Comparison of ENCODE assay signal across 9 cellular contexts in the genomic region with DNA sequence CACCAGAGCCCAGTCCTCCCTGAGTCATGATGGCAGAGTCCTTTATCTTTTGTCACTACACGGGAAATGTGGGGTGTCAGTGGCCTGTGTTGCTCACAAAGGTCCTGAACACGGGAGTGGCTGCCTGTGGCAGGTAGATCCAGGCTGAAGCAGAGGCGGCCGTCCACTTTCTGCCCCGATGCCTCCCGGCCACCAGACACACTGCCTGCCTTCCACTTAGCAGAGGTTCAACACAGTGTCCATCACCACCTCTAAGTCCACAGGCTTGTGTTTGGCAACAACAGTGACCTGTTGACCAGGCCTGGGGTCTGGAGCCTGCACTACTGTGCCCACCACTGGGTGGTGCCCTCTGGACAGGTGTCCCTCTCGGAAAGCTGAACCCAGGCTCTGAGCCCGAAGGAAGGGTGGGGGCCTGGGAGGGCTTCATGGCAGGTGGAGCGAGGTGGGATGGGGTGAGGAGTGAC. TPM values are rescaled to one million over a fixed set of nuclear protein-coding genes. Genes with fewer than 3 reads are reported as not detected.
DNase-seq lines count a peak whose midpoint lies in the region; ATAC-seq and TF ChIP-seq lines count a peak whose summit lies in the region.
"Had no signal": no experiment of that assay in that cellular context is flagged by ENCODE, and none has a peak within 500 bp of the region (broad histone marks: within the 10 kb centered on the region; RNA-seq: fewer than 3 reads in every experiment).

No MANE protein-coding gene starts in this region.

- TF ChIP-seq POLR2A in spleen (IDR thresholded peaks at IDR 0.05) = no peak

- TF ChIP-seq CTCF in Loucy (conservative IDR thresholded peaks at IDR 0.05; ENCODE audit: low read length) (peak; percentile 57), dorsolateral prefrontal cortex (IDR thresholded peaks at IDR 0.05 in 54 of 56, conservative IDR thresholded peaks at IDR 0.05 in 2 of 56; ENCODE audit: low read depth in 1 of 56, partially characterized antibody in 56 of 56) (peak in 47 of 56 donors; percentile 12 to 60 (median 39)), mucosa of descending colon (IDR thresholded peaks at IDR 0.05) (no peak), spleen (IDR thresholded peaks at IDR 0.05 in 8 of 11, conservative IDR thresholded peaks at IDR 0.05 in 3 of 11) (peak in 2 of 11 experiments; percentile 12 to 14)

- intact Hi-C loops in dorsolateral prefrontal cortex (cut with DNase I) = loop anchor here (5.0 to 10.0 kb wide), 3 partner anchors 102 to 350 kb away; no protein-coding TSS in a partner anchor
- intact Hi-C loops in mucosa of descending colon (cut with DNase I, micrococcal nuclease) = no loop called here
- intact Hi-C loops in spleen (cut with DNase I; ENCODE audit: low total_unique reads) = no loop called here

- no peaks in the 10 kb centered on the region for H3K9me3 ChIP-seq in Loucy (ENCODE audit: insufficient read depth, low read depth, low read length)
- no peaks in the 10 kb centered on the region for H3K9me3 ChIP-seq in mucosa of descending colon
- no peaks in the 10 kb centered on the region for H3K9me3 ChIP-seq in spleen

- ATAC-seq in mucosa of descending colon (peak; percentile 8), HG02852 (IDR thresholded peaks at IDR 0.05; ENCODE audit: unreplicated experiment) (no peak)

- H3K36me3 ChIP-seq in Loucy (ENCODE audit: insufficient read depth, low read length) (no peaks in the 10 kb centered on the region), mucosa of descending colon (ENCODE audit: low read depth) (no peaks in the 10 kb centered on the region), spleen (no peaks in the 10 kb centered on the region)

- no peak overlapping the region for H2AFZ ChIP-seq in Loucy (ENCODE audit: low read length)

- H3K4me3 ChIP-seq in Loucy (ENCODE audit: low read length, poor library complexity, severe bottlenecking) (no peak overlapping the region), dorsolateral prefrontal cortex (no peak overlapping the region), mucosa of descending colon (no peak overlapping the region), spleen (no peak overlapping the region)

- H3K4me2 ChIP-seq in Loucy (ENCODE audit: low read depth, low read length, poor library complexity, severe bottlenecking) = no peak overlapping the region

- no peaks in the 10 kb centered on the region for H3K79me2 ChIP-seq in Loucy (ENCODE audit: insufficient read depth, low read length)

- no peaks in the 10 kb centered on the region for H3K27me3 ChIP-seq in Loucy (ENCODE audit: insufficient read depth, low read length, poor library complexity, severe bottlenecking)
- H3K27me3 ChIP-seq in dorsolateral prefrontal cortex = no peaks in the 10 kb centered on the region
- peaks cover 0 to 20% (median 0%) of the 10 kb centered on the region in 7 donors for H3K27me3 ChIP-seq in spleen (replicated peaks in 1 of 7)

- no peaks in the 10 kb centered on the region for H4K20me1 ChIP-seq in Loucy (ENCODE audit: insufficient read depth, low read length, poor library complexity, severe bottlenecking)

- no peaks in the 10 kb centered on the region for H3K9me2 ChIP-seq in Loucy (replicated peaks; ENCODE audit: low read depth, low read length)

- no peak overlapping the region for H3K27ac ChIP-seq in dorsolateral prefrontal cortex
- no peak overlapping the region for H3K27ac ChIP-seq in spleen
- H3K27ac ChIP-seq: RWPE1 had no signal

- H3K4me1 ChIP-seq in Loucy (ENCODE audit: insufficient read depth, low read length, poor library complexity, severe bottlenecking) = no peaks in the 10 kb centered on the region
- H3K4me1 ChIP-seq in mucosa of descending colon (ENCODE audit: low read depth) = no peaks in the 10 kb centered on the region
- peaks cover 0 to 18% (median 2%) of the 10 kb centered on the region in 6 donors for H3K4me1 ChIP-seq in spleen

- DNase-seq in GM03348 (ENCODE audit: low spot score) (peak; percentile 4), dorsolateral prefrontal cortex (peak in 1 of 10 donors; percentile 46), mucosa of descending colon (no peak), spleen (no peak)
- DNase-seq in stimulated activated CD4-positive, alpha-beta T cell treated with anti-CD3 and anti-CD28 coated beads, Interleukin-2, amount 100 ng/mL, for 24 hours = no peak
- no peak for DNase-seq in activated CD4-positive, alpha-beta T cell treated with anti-CD3 and anti-CD28 coated beads for 4 hours

- H3F3A ChIP-seq in Loucy (ENCODE audit: low read depth) = no peaks in the 10 kb centered on the region

- WGBS in spleen, 5 donors = 66 to 83% (median 72%) methylated on average over 9 of the region's 9 CpGs

- no peak overlapping the region for H3K9ac ChIP-seq in Loucy (ENCODE audit: low read depth, low read length, poor library complexity, severe bottlenecking)

RNA-seq across cellular contexts. Expression of gene CAMK2B, which starts 49.9 kb away (rescaled TPM):
- total RNA-seq in dorsolateral prefrontal cortex (100 to 1,000 TPM; 111 to 469 (median 313) TPM), mucosa of descending colon (1 to 10 TPM in 1 of 3 donors, under 1 TPM in 2; 0.35 to 2.2 (median 0.87) TPM), spleen (1 to 10 TPM in 1 of 7 donors, under 1 TPM in 4, not detected in 2; 0.20 to 2.9 (median 0.29) TPM)
- polyA plus RNA-seq in spleen = 1 to 10 TPM in 1 of 3 donors, under 1 TPM in 2; 0.57 to 1.1 (median 0.65) TPM

Comparison
In these comparisons a context has a peak if more than half of its experiments do, and no peak if none do; other contexts are left out.
1. RNA of gene CAMK2B, which starts 49.9 kb away (total RNA-seq): 111 to 469 TPM in dorsolateral prefrontal cortex; 0.35 to 2.2 TPM in mucosa of descending colon and 0.20 to 2.9 TPM in spleen; every median in the first group is over 10 times any median in the second.
2. intact Hi-C loops: an anchor here in dorsolateral prefrontal cortex (5.0 to 10.0 kb wide); none called in mucosa of descending colon and spleen.